1 cellular context compared by ENCODE assay signal in the genomic region with DNA sequence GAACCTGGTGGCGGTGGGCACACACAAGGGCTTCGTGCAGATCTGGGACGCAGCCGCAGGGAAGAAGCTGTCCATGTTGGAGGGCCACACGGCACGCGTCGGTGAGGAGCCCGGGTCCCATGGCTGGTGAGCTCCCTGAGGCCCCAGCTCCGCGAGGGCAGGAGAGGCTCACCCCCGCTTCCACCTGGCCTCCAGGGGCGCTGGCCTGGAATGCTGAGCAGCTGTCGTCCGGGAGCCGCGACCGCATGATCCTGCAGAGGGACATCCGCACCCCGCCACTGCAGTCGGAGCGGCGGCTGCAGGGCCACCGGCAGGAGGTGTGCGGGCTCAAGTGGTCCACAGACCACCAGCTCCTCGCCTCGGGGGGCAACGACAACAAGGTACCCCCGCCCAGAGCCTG.
TF ChIP-seq lines count a peak whose summit lies in the region.

No MANE protein-coding gene starts in this region.

TF ChIP-seq in GM23338, 12 proteins besides CTCF, POLR2A, EP300 and RAD21 (continued from another document):
- TF ChIP-seq JUNB (IDR thresholded peaks at IDR 0.05; ENCODE audit: unreplicated experiment) = no peak
- no peak for TF ChIP-seq EZH2phosphoT487 (IDR thresholded peaks at IDR 0.05; ENCODE audit: unreplicated experiment)
